14 cellular contexts compared by ENCODE assay signal in genomic region chr10:86078639-86079035, GRCh38.
"Had no signal": no experiment of that assay in that cellular context is flagged by ENCODE, and none has a peak within 500 bp of the region (broad histone marks: within the 10 kb centered on the region; RNA-seq: fewer than 3 reads in every experiment).

No MANE protein-coding gene starts in this region.

- DNase-seq: activated B cell treated with CpG ODN at 0.5 μM for 24 hours; activated CD4-positive, alpha-beta T cell treated with anti-CD3 and anti-CD28 coated beads, Interleukin-2, amount 10 ng/mL, durations not matched to agents 24 days and 14 days; activated CD8-positive, alpha-beta T cell treated with anti-CD3 and anti-CD28 coated beads, Interleukin-2, amount 10 ng/mL, durations not matched to agents 7 days and 5 days; activated gamma-delta T cell treated with Interleukin-2 at 50 U/mL for 16 hours; amniotic stem cell; central memory CD4-positive, alpha-beta T cell; effector memory CD4-positive, alpha-beta T cell; foreskin keratinocyte; nephron progenitor cell; ovary; stimulated activated CD4-positive, alpha-beta T cell treated with anti-CD3 and anti-CD28 coated beads, Interleukin-2, amount 100 ng/mL, for 48 hours; stimulated activated naive B cell treated with anti-CD40 and anti-IgM and Interleukin-4, amounts not matched to agents 10 μg/mL and 1 μg/mL and 100 μg/mL, for 72 hours; T-helper 2 cell had no signal

- H3K27ac ChIP-seq: foreskin keratinocyte, ovary, suprapubic skin had no signal

- H3K27me3 ChIP-seq: foreskin keratinocyte, ovary had no signal

- H3K9me3 ChIP-seq: ovary, suprapubic skin had no signal

- H3K4me1 ChIP-seq: foreskin keratinocyte, suprapubic skin had no signal

- H3K4me3 ChIP-seq: ovary, suprapubic skin had no signal

- ATAC-seq: activated CD8-positive, alpha-beta T cell treated with anti-CD3 and anti-CD28 coated beads, Interleukin-2, amount 10 ng/mL, durations not matched to agents 7 days and 5 days; foreskin keratinocyte; stimulated activated naive B cell treated with anti-CD40 and anti-IgM and Interleukin-4, amounts not matched to agents 10 μg/mL and 1 μg/mL and 100 μg/mL, for 72 hours had no signal

- H3K36me3 ChIP-seq: ovary, suprapubic skin had no signal
